1 cellular context compared by ENCODE assay signal in genomic region chr9:37987467-37987981, GRCh38.
TF ChIP-seq lines count a peak whose summit lies in the region.

No MANE protein-coding gene starts in this region.

TF ChIP-seq in SK-N-SH, 30 proteins besides CTCF, POLR2A, EP300 and RAD21 (continued from another document):
- TF ChIP-seq SIN3A (IDR thresholded peaks at IDR 0.05; ENCODE audit: borderline replicate concordance, low read depth, low read length) = no peak
- no peak for TF ChIP-seq NRF1 (IDR thresholded peaks at IDR 0.05; ENCODE audit: low read depth, low read length)
- no peak for TF ChIP-seq TCF12 (IDR thresholded peaks at IDR 0.05)
- TF ChIP-seq USF1 (IDR thresholded peaks at IDR 0.05; ENCODE audit: borderline replicate concordance, low read depth) = no peak
- no peak for TF ChIP-seq NFIC (IDR thresholded peaks at IDR 0.05; ENCODE audit: borderline replicate concordance)
- TF ChIP-seq MXI1 (IDR thresholded peaks at IDR 0.05; ENCODE audit: low read depth, low read length) = no peak
- no peak for TF ChIP-seq REST (IDR thresholded peaks at IDR 0.05; ENCODE audit: low read depth, low read length)
